In the genomic region with DNA sequence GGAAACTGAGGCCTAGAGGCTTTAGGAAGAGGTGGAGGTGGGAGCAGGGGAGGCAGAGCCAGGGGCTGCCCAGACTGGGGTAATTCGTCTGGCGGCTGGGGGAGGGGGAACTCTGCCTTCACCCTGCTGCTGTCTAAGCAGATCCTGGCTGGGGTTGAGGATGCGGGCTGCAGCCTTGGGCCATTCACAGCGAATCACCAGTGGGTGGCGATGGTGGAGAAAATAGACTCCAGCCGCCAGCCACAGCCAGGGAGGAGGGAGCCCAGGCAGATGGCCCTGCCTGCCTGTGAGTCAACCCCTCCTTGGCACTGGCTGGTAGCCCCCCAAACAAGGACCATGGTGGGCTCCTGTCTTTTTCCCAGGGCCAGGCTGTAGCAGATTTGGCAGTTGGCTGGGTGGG, we compare ENCODE assay signal across 9 cellular contexts. TPM values are rescaled to one million over a fixed set of nuclear protein-coding genes. Genes with fewer than 3 reads are reported as not detected.
DNase-seq lines count a peak whose midpoint lies in the region; ATAC-seq, FAIRE-seq and TF ChIP-seq lines count a peak whose summit lies in the region.
"Had no signal": no experiment of that assay in that cellular context is flagged by ENCODE, and none has a peak within 500 bp of the region (broad histone marks: within the 10 kb centered on the region; RNA-seq: fewer than 3 reads in every experiment).

No MANE protein-coding gene starts in this region.

- H3K4me1 ChIP-seq in K562 (replicated peaks in 1 of 2; ENCODE audit: control insufficient read depth in 2 of 2, insufficient read depth in 2 of 2, low read length in 2 of 2) (peaks cover 0 to 18% of the 10 kb centered on the region in 2 experiments; a peak in 2 of 5 replicates), neural progenitor cell (no peaks in the 10 kb centered on the region), psoas muscle (no peaks in the 10 kb centered on the region)

- TF ChIP-seq EP300 in K562 (IDR thresholded peaks at IDR 0.05; ENCODE audit: low read length) = no peak

- H3K36me3 Mint-ChIP-seq in neural progenitor cell = no peaks in the 10 kb centered on the region

- H3K9ac ChIP-seq in K562 (ENCODE audit: insufficient read depth in 1 of 2, low read depth in 2 of 2, low read length in 2 of 2) = no peak overlapping the region
- no peak overlapping the region for H3K9ac ChIP-seq in neural progenitor cell

- TF ChIP-seq RAD21 in K562 (CRISPR knock-in tag; conservative IDR thresholded peaks at IDR 0.05 in 1 of 2, IDR thresholded peaks at IDR 0.05 in 1 of 2) = peak in 1 of 2 experiments; percentile 19; a peak in 1 of 4 replicates

- H3K9me3 ChIP-seq in K562 (replicated peaks; ENCODE audit: control insufficient read depth, insufficient read depth, low read depth, low read length) (no peaks in the 10 kb centered on the region), neural progenitor cell (ENCODE audit: low read depth) (no peaks in the 10 kb centered on the region), psoas muscle (no peaks in the 10 kb centered on the region)

- no peaks in the 10 kb centered on the region for H3K9me3 Mint-ChIP-seq in neural progenitor cell

- H3K79me2 ChIP-seq in K562 (ENCODE audit: control insufficient read depth, insufficient read depth, low read length) (no peaks in the 10 kb centered on the region), neural progenitor cell (ENCODE audit: low read depth) (no peaks in the 10 kb centered on the region)

- 0% methylated on average over 5 of the region's 6 CpGs for WGBS in K562 (ENCODE audit: insufficient coverage, low coverage, missing lambda C conversion rate)
- 45 to 55% (median 45%) methylated on average over 6 of the region's 6 CpGs for WGBS in psoas muscle, 3 donors

- H3K27me3 Mint-ChIP-seq in neural progenitor cell (ENCODE audit: insufficient read depth, low read depth) = peaks cover 6% of the 10 kb centered on the region

- H4K20me1 ChIP-seq in K562 (replicated peaks; ENCODE audit: control insufficient read depth, insufficient read depth, low read length) (0 out of 2 replicates have a peak, but pooled peaks cover 2% of the 10 kb centered on the region), neural progenitor cell (ENCODE audit: low read depth) (no peaks in the 10 kb centered on the region)

- H3K27ac ChIP-seq in K562 (ENCODE audit: extremely low read depth, low read depth, low read length) (no peak overlapping the region), neural progenitor cell (no peak overlapping the region), psoas muscle (no peak overlapping the region)
- H3K27ac ChIP-seq: SK-N-MC had no signal

- FAIRE-seq in K562 (lab: Jason Lieb, UNC) = no peak

- H3K4me2 ChIP-seq in K562 (ENCODE audit: insufficient read depth, low read length) (no peak overlapping the region), neural progenitor cell (no peak overlapping the region)

- peak; percentile 84 for DNase-seq in NCI-H1092 treated with DMSO at 0.1 percent for 48 hours (lab: John Stamatoyannopoulos, UW)
- peak; percentile 20 to 37 (median 26) for DNase-seq in K562 (ENCODE audit: extremely low read depth in 1 of 4, low spot score in 3 of 4)
- peak; percentile 69 for DNase-seq in neural progenitor cell (ENCODE audit: low spot score)
- no peak for DNase-seq in mucosa of gallbladder (ENCODE audit: low spot score)
- DNase-seq in psoas muscle = no peak
- DNase-seq in T-helper 2 cell = no peak
- DNase-seq: stimulated activated CD4-positive, alpha-beta T cell treated with anti-CD3 and anti-CD28 coated beads, Interleukin-15, amount 100 ng/mL, for 24 hours had no signal

- intact Hi-C loops in K562 (cut with micrococcal nuclease) (no loop called here), psoas muscle (cut with DNase I) (no loop called here)

- POLR2A ChIA-PET in K562 (lab: Yijun Ruan, JAX) = interaction anchor here (0.7 kb wide), 1 partner anchor 23 kb away, joined by 3 read pairs; no protein-coding TSS in a partner anchor

- H3K9me1 ChIP-seq in K562 (ENCODE audit: control insufficient read depth, insufficient read depth, low read length) = no peaks in the 10 kb centered on the region

- TF ChIP-seq CTCF in GM12872 (IDR thresholded peaks at IDR 0.05; ENCODE audit: insufficient read depth, low read depth, low read length) = peak; percentile 52
- peak; percentile 30 to 40 (median 38); a peak in 5 of 6 replicates for TF ChIP-seq CTCF in K562 (IDR thresholded peaks at IDR 0.05 in 2 of 3, conservative IDR thresholded peaks at IDR 0.05 in 1 of 3; ENCODE audit: insufficient read depth in 2 of 3, low read depth in 1 of 3, low read length in 3 of 3)
- peak; percentile 47 for TF ChIP-seq CTCF in neural progenitor cell (IDR thresholded peaks at IDR 0.05)
- TF ChIP-seq CTCF in psoas muscle (IDR thresholded peaks at IDR 0.05) = no peak

- H3K27ac Mint-ChIP-seq in neural progenitor cell = no peak overlapping the region

- no peak for TF ChIP-seq POLR2A in K562 (conservative IDR thresholded peaks at IDR 0.05)

- H3K36me3 ChIP-seq in K562 (ENCODE audit: control insufficient read depth, insufficient read depth, low read length) = no peaks in the 10 kb centered on the region
- no peaks in the 10 kb centered on the region for H3K36me3 ChIP-seq in neural progenitor cell
- H3K36me3 ChIP-seq in psoas muscle (ENCODE audit: insufficient read depth in 1 of 2, low read depth in 1 of 2) = no peaks in the 10 kb centered on the region

- ATAC-seq in K562 = peak; percentile 77
- no peak for ATAC-seq in psoas muscle

- CTCF ChIA-PET in K562 (lab: Yijun Ruan, JAX; ENCODE audit: low intra/inter-chr PET ratio) = interaction anchor here (0.6 kb wide), 1 partner anchor 22 kb away, joined by 5 read pairs; no protein-coding TSS in a partner anchor

- no TSS peak for BruUV-seq in K562 (replicated peaks; lab: Mats Ljungman, UMichigan)

- H3K27me3 ChIP-seq in K562 (ENCODE audit: control insufficient read depth in 2 of 2, insufficient read depth in 2 of 2, low read length in 2 of 2) (peaks cover 4 to 34% of the 10 kb centered on the region in 2 experiments; a peak in 4 of 5 replicates), neural progenitor cell (no peaks in the 10 kb centered on the region), psoas muscle (ENCODE audit: insufficient read depth in 3 of 3, low read length in 2 of 3) (peaks cover 0 to 6% (median 2%) of the 10 kb centered on the region in 3 donors)

- H2AFZ ChIP-seq in K562 (ENCODE audit: low read depth, low read length) = no peak overlapping the region
- H2AFZ ChIP-seq in neural progenitor cell (replicated peaks) = no peak overlapping the region

- in situ Hi-C loops in K562 (cut with MboI) = no loop called here

- H3F3A ChIP-seq in neural progenitor cell (ENCODE audit: low read depth) = no peaks in the 10 kb centered on the region

- H3K4me1 Mint-ChIP-seq in neural progenitor cell = peaks cover 17% of the 10 kb centered on the region

- H3K4me3 Mint-ChIP-seq in neural progenitor cell = no peak overlapping the region

- H3K4me3 ChIP-seq in K562 (no peak overlapping the region), neural progenitor cell (no peak overlapping the region), psoas muscle (no peak overlapping the region)
- H3K4me3 ChIP-seq: SK-N-MC had no signal

TF ChIP-seq in K562, 482 proteins besides CTCF, POLR2A, EP300 and RAD21:
- TF ChIP-seq, protein P1, sequence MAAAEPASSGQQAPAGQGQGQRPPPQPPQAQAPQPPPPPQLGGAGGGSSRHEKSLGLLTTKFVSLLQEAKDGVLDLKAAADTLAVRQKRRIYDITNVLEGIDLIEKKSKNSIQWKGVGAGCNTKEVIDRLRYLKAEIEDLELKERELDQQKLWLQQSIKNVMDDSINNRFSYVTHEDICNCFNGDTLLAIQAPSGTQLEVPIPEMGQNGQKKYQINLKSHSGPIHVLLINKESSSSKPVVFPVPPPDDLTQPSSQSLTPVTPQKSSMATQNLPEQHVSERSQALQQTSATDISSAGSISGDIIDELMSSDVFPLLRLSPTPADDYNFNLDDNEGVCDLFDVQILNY (CRISPR knock-in tag; IDR thresholded peaks at IDR 0.05) = no peak
- TF ChIP-seq, protein P2, sequence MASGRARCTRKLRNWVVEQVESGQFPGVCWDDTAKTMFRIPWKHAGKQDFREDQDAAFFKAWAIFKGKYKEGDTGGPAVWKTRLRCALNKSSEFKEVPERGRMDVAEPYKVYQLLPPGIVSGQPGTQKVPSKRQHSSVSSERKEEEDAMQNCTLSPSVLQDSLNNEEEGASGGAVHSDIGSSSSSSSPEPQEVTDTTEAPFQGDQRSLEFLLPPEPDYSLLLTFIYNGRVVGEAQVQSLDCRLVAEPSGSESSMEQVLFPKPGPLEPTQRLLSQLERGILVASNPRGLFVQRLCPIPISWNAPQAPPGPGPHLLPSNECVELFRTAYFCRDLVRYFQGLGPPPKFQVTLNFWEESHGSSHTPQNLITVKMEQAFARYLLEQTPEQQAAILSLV (tag; IDR thresholded peaks at IDR 0.05) = no peak
- no peak for TF ChIP-seq ZBTB8A (IDR thresholded peaks at IDR 0.05; ENCODE audit: partially characterized antibody)
- TF ChIP-seq, protein P3, sequence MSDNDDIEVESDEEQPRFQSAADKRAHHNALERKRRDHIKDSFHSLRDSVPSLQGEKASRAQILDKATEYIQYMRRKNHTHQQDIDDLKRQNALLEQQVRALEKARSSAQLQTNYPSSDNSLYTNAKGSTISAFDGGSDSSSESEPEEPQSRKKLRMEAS (CRISPR knock-in tag; IDR thresholded peaks at IDR 0.05) = no peak
- no peak for TF ChIP-seq ZNF41 (CRISPR knock-in tag; conservative IDR thresholded peaks at IDR 0.05)
- TF ChIP-seq ZSCAN29 (IDR thresholded peaks at IDR 0.05) = no peak
TF ChIP-seq in K562: peak in this region for 0.

RNA-seq across cellular contexts. Expression of a gene that starts 41.7 kb away (rescaled TPM):
- total RNA-seq in K562 (2011; cell fraction: chromatin; rRNA removed; ENCODE audit: low replicate concordance) = not detected in 2 replicates
- not detected in 2 replicates for total RNA-seq in K562 (2011; cell fraction: nucleolus; rRNA removed)
- not detected in 2 replicates for total RNA-seq in K562 (2011; cell fraction: nucleoplasm; rRNA removed)
- not detected in 2 replicates for total RNA-seq in K562 (2014; rRNA removed)
- not detected in 2 replicates for total RNA-seq in K562 (2014; rRNA removed; fragmentation: Illumina TruSeq; extraction: Trizol)
- not detected in 2 replicates for total RNA-seq in K562 (2015; rRNA removed; fragmentation: Illumina TruSeq; extraction: Trizol)
- total RNA-seq in K562 (2021) = 0.04 TPM in 1 of 2 replicates, not detected in the other
- not detected in 2 replicates for polyA plus RNA-seq in K562 (2011; rRNA removed)
- 0.04 and 0.06 TPM in 2 replicates for polyA plus RNA-seq in K562 (2011; cell fraction: cytosol; rRNA removed)
- polyA plus RNA-seq in K562 (2011; cell fraction: nucleus; rRNA removed) = not detected in 2 replicates
- not detected in 2 replicates for polyA plus RNA-seq in K562 (2012)
- polyA plus RNA-seq in K562 (2014; fragmentation: Illumina TruSeq; extraction: Trizol) = not detected in 2 replicates
- not detected for polyA plus RNA-seq in K562 (2014; fragmentation: Nextera tagmentation; extraction: Ambion mirVana)
- polyA plus RNA-seq in K562 (2014; rRNA removed) = not detected in 2 replicates
- not detected in 2 replicates for polyA minus RNA-seq in K562 (2011; rRNA and poly(A)+ RNA removed)
- not detected in 2 replicates for polyA minus RNA-seq in K562 (2011; cell fraction: cytosol; rRNA and poly(A)+ RNA removed)
- not detected in 2 replicates for polyA minus RNA-seq in K562 (2011; cell fraction: nucleus; rRNA and poly(A)+ RNA removed)
- total RNA-seq in neural progenitor cell (ENCODE audit: low replicate concordance) = 0.25 TPM in 1 of 2 replicates, not detected in the other
- 23.0 TPM for total RNA-seq in mucosa of gallbladder
- 10 to 100 TPM; 21.4 to 48.4 (median 37.0) TPM for total RNA-seq in psoas muscle
- polyA plus RNA-seq in psoas muscle = 10 to 100 TPM; 15.1 to 22.2 (median 17.7) TPM

Comparison
In these comparisons a context has a peak if more than half of its experiments do, and no peak if none do; other contexts are left out.
1. DNase-seq: peak in NCI-H1092 treated with DMSO at 0.1 percent for 48 hours (single experiment), K562 (4 of 4) and neural progenitor cell (single experiment); none in mucosa of gallbladder (single experiment), psoas muscle (0 of 2) and T-helper 2 cell (0 of 5).
2. RNA of a gene that starts 41.7 kb away (total RNA-seq): 21.4 to 48.4 TPM in psoas muscle and 23.0 TPM in mucosa of gallbladder (single experiment); 0.04 TPM in K562 and 0.25 TPM in neural progenitor cell; every median in the first group is over 10 times any median in the second.